ENCODE assay signal across 2 cellular contexts in the genomic region with DNA sequence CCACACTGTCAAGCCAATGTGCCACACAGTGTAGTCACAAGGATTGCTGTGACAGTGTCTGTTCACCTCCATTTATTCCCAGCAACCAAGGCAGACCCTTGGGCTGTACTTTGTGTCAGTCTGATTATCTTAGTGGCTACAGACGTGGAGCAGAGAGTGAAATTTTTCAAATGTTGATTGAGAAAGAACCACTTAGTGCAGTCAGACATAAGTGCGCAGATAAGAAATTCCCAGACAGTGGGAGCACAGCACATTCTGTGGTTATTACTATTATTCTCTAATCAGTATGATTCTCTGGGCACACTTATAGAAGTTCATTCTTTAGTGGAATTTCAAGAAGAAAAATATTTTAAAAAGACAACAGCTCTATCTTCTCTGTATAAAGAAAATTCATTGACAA.
TF ChIP-seq lines count a peak whose summit lies in the region.

No MANE protein-coding gene starts in this region.

TF ChIP-seq in SK-N-SH, 30 proteins besides CTCF, POLR2A, EP300 and RAD21:
- 0 out of 2 replicates have a peak, but pooled peaks have one; percentile 30 for TF ChIP-seq MXI1 (IDR thresholded peaks at IDR 0.05; ENCODE audit: low read depth, low read length)
- TF ChIP-seq CHD2 (IDR thresholded peaks at IDR 0.05; ENCODE audit: low read length, partially characterized antibody): peak; percentile 33
- TF ChIP-seq GATA2 (CRISPR knock-in tag; IDR thresholded peaks at IDR 0.05): peak; percentile 60
- TF ChIP-seq NFIC (IDR thresholded peaks at IDR 0.05; ENCODE audit: borderline replicate concordance): no peak
- no peak for TF ChIP-seq FOXJ3 (CRISPR knock-in tag; IDR thresholded peaks at IDR 0.05)
- peak; percentile 37; the same call in 1 of the 2 replicates for TF ChIP-seq RCOR1 (IDR thresholded peaks at IDR 0.05; ENCODE audit: low read length)
TF ChIP-seq in SK-N-SH: peak in this region for 4.

TF ChIP-seq in SK-N-SH treated with all-trans-retinoic acid at 6 μM for 48 hours, 23 proteins besides CTCF, POLR2A, EP300 and RAD21:
- no peak for TF ChIP-seq OSR1 (CRISPR knock-in tag; IDR thresholded peaks at IDR 0.05)
- no peak for TF ChIP-seq CSDC2 (CRISPR knock-in tag; IDR thresholded peaks at IDR 0.05)
- TF ChIP-seq ZNF8 (CRISPR knock-in tag; IDR thresholded peaks at IDR 0.05): no peak
- no peak for TF ChIP-seq ZFP30 (CRISPR knock-in tag; IDR thresholded peaks at IDR 0.05)
- no peak for TF ChIP-seq ISL1 (CRISPR knock-in tag; IDR thresholded peaks at IDR 0.05)
- TF ChIP-seq PPARA (CRISPR knock-in tag; IDR thresholded peaks at IDR 0.05; ENCODE audit: borderline replicate concordance): no peak
- TF ChIP-seq ZFP3 (CRISPR knock-in tag; IDR thresholded peaks at IDR 0.05): no peak
- TF ChIP-seq ZC3H10 (CRISPR knock-in tag; IDR thresholded peaks at IDR 0.05): no peak
- TF ChIP-seq, protein P1, sequence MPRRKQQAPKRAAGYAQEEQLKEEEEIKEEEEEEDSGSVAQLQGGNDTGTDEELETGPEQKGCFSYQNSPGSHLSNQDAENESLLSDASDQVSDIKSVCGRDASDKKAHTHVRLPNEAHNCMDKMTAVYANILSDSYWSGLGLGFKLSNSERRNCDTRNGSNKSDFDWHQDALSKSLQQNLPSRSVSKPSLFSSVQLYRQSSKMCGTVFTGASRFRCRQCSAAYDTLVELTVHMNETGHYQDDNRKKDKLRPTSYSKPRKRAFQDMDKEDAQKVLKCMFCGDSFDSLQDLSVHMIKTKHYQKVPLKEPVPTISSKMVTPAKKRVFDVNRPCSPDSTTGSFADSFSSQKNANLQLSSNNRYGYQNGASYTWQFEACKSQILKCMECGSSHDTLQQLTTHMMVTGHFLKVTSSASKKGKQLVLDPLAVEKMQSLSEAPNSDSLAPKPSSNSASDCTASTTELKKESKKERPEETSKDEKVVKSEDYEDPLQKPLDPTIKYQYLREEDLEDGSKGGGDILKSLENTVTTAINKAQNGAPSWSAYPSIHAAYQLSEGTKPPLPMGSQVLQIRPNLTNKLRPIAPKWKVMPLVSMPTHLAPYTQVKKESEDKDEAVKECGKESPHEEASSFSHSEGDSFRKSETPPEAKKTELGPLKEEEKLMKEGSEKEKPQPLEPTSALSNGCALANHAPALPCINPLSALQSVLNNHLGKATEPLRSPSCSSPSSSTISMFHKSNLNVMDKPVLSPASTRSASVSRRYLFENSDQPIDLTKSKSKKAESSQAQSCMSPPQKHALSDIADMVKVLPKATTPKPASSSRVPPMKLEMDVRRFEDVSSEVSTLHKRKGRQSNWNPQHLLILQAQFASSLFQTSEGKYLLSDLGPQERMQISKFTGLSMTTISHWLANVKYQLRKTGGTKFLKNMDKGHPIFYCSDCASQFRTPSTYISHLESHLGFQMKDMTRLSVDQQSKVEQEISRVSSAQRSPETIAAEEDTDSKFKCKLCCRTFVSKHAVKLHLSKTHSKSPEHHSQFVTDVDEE (CRISPR knock-in tag; IDR thresholded peaks at IDR 0.05): no peak
- TF ChIP-seq, protein P2, sequence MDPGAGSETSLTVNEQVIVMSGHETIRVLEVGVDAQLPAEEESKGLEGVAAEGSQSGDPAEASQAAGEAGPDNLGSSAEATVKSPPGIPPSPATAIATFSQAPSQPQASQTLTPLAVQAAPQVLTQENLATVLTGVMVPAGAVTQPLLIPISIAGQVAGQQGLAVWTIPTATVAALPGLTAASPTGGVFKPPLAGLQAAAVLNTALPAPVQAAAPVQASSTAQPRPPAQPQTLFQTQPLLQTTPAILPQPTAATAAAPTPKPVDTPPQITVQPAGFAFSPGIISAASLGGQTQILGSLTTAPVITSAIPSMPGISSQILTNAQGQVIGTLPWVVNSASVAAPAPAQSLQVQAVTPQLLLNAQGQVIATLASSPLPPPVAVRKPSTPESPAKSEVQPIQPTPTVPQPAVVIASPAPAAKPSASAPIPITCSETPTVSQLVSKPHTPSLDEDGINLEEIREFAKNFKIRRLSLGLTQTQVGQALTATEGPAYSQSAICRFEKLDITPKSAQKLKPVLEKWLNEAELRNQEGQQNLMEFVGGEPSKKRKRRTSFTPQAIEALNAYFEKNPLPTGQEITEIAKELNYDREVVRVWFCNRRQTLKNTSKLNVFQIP (CRISPR knock-in tag; IDR thresholded peaks at IDR 0.05; ENCODE audit: borderline replicate concordance, low read depth): no peak
- TF ChIP-seq BACH2 (CRISPR knock-in tag; IDR thresholded peaks at IDR 0.05; ENCODE audit: borderline replicate concordance): no peak
- TF ChIP-seq TOX (CRISPR knock-in tag; IDR thresholded peaks at IDR 0.05; ENCODE audit: borderline replicate concordance): no peak
- TF ChIP-seq ARNTL (CRISPR knock-in tag; IDR thresholded peaks at IDR 0.05; ENCODE audit: borderline replicate concordance, low read depth): no peak
- no peak for TF ChIP-seq RARB (CRISPR knock-in tag; IDR thresholded peaks at IDR 0.05)
- TF ChIP-seq ZNF565 (CRISPR knock-in tag; conservative IDR thresholded peaks at IDR 0.05; ENCODE audit: low read depth): no peak
- TF ChIP-seq PATZ1 (CRISPR knock-in tag; IDR thresholded peaks at IDR 0.05; ENCODE audit: borderline replicate concordance): no peak
- no peak for TF ChIP-seq GLIS3 (CRISPR knock-in tag; IDR thresholded peaks at IDR 0.05)
- TF ChIP-seq TCF4 (CRISPR knock-in tag; IDR thresholded peaks at IDR 0.05; ENCODE audit: borderline replicate concordance): no peak
- no peak for TF ChIP-seq CSRNP3 (CRISPR knock-in tag; IDR thresholded peaks at IDR 0.05)
